ENCODE assay signal across 16 cellular contexts in genomic region chr6:161744211-161745067, GRCh38.
"Had no signal": no experiment of that assay in that cellular context is flagged by ENCODE, and none has a peak within 500 bp of the region (broad histone marks: within the 10 kb centered on the region; RNA-seq: fewer than 3 reads in every experiment).

No MANE protein-coding gene starts in this region.

- H3K27me3 Mint-ChIP-seq: activated CD4-positive, alpha-beta T cell treated with anti-CD3 and anti-CD28 coated beads, Interleukin-2, amount 10 ng/mL, durations not matched to agents 7 days and 5 days; activated naive CD4-positive, alpha-beta T cell treated with anti-CD3 and anti-CD28 coated beads, Interleukin-2, amount 10 ng/mL, durations not matched to agents 7 days and 5 days had no signal

- H3K27me3 ChIP-seq: adrenal gland, breast epithelium, neural progenitor cell, pancreas, tibial nerve had no signal

- H3K4me1 ChIP-seq: adrenal gland, breast epithelium, pancreas had no signal

- H3K4me2 ChIP-seq: neural progenitor cell had no signal

- H3K36me3 Mint-ChIP-seq: activated naive CD4-positive, alpha-beta T cell treated with anti-CD3 and anti-CD28 coated beads, Interleukin-2, amount 10 ng/mL, durations not matched to agents 7 days and 5 days; mesothelial cell of epicardium; stimulated activated effector memory CD8-positive, alpha-beta T cell treated with anti-CD3 and anti-CD28 coated beads, Interleukin-12 subunit alpha, Interleukin-12 subunit beta, amount 100 ng/mL, for 72 hours had no signal

- H3K9me3 ChIP-seq: adrenal gland, breast epithelium, pancreas, tibial nerve had no signal

- H3K9ac ChIP-seq: neural progenitor cell had no signal

- DNase-seq: activated CD4-positive, alpha-beta T cell treated with anti-CD3 and anti-CD28 coated beads, Interleukin-2, amount 10 ng/mL, durations not matched to agents 7 days and 5 days; activated CD4-positive, CD25-positive, alpha-beta regulatory T cell; activated CD8-positive, alpha-beta memory T cell treated with anti-CD3 and anti-CD28 coated beads for 24 hours; activated naive CD4-positive, alpha-beta T cell treated with anti-CD3 and anti-CD28 coated beads, Interleukin-2, amount 10 ng/mL, durations not matched to agents 7 days and 5 days; adrenal gland; hippocampal formation; kidney glomerular epithelial cell; pancreas; retina; T-helper 2 cell had no signal

- H3K9me3 Mint-ChIP-seq: stimulated activated effector memory CD8-positive, alpha-beta T cell treated with anti-CD3 and anti-CD28 coated beads, Interleukin-12 subunit alpha, Interleukin-12 subunit beta, amount 100 ng/mL, for 72 hours had no signal

- H3K4me1 Mint-ChIP-seq: activated naive CD4-positive, alpha-beta T cell treated with anti-CD3 and anti-CD28 coated beads, Interleukin-2, amount 10 ng/mL, durations not matched to agents 7 days and 5 days had no signal

- H3K36me3 ChIP-seq: adrenal gland, breast epithelium, neural progenitor cell, pancreas, tibial nerve had no signal

- H2AFZ ChIP-seq: neural progenitor cell had no signal

- H3K4me3 Mint-ChIP-seq: activated CD4-positive, alpha-beta T cell treated with anti-CD3 and anti-CD28 coated beads, Interleukin-2, amount 10 ng/mL, durations not matched to agents 7 days and 5 days; activated naive CD4-positive, alpha-beta T cell treated with anti-CD3 and anti-CD28 coated beads, Interleukin-2, amount 10 ng/mL, durations not matched to agents 7 days and 5 days; mesothelial cell of epicardium; neural progenitor cell; stimulated activated effector memory CD8-positive, alpha-beta T cell treated with anti-CD3 and anti-CD28 coated beads, Interleukin-12 subunit alpha, Interleukin-12 subunit beta, amount 100 ng/mL, for 72 hours had no signal

- H3K4me3 ChIP-seq: adrenal gland, breast epithelium, neural progenitor cell, pancreas, skin epidermis, tibial nerve had no signal

- H3K27ac Mint-ChIP-seq: activated CD4-positive, alpha-beta T cell treated with anti-CD3 and anti-CD28 coated beads, Interleukin-2, amount 10 ng/mL, durations not matched to agents 7 days and 5 days; activated naive CD4-positive, alpha-beta T cell treated with anti-CD3 and anti-CD28 coated beads, Interleukin-2, amount 10 ng/mL, durations not matched to agents 7 days and 5 days; mesothelial cell of epicardium; stimulated activated effector memory CD8-positive, alpha-beta T cell treated with anti-CD3 and anti-CD28 coated beads, Interleukin-12 subunit alpha, Interleukin-12 subunit beta, amount 100 ng/mL, for 72 hours had no signal

- ATAC-seq: pancreas; stimulated activated effector memory CD8-positive, alpha-beta T cell treated with anti-CD3 and anti-CD28 coated beads, Interleukin-12 subunit alpha, Interleukin-12 subunit beta, amount 100 ng/mL, for 72 hours had no signal

- H3K27ac ChIP-seq: adrenal gland, breast epithelium, neural progenitor cell, pancreas, skin epidermis, tibial nerve had no signal
